Comparison of ENCODE assay signal across 9 cellular contexts in genomic region chr18:48990497-48991298, GRCh38. TPM values are rescaled to one million over a fixed set of nuclear protein-coding genes. Genes with fewer than 3 reads are reported as not detected.
A peak's percentile ranks its signal among the peaks of the same experiment; 100 is the strongest.
DNase-seq lines count a peak whose midpoint lies in the region; ATAC-seq and TF ChIP-seq lines count a peak whose summit lies in the region.
"Had no signal": no experiment of that assay in that cellular context is flagged by ENCODE, and none has a peak within 500 bp of the region (broad histone marks: within the 10 kb centered on the region; RNA-seq: fewer than 3 reads in every experiment).

No MANE protein-coding gene starts in this region.

- no peak overlapping the region for H3K4me3 Mint-ChIP-seq in T-helper 17 cell

- H3K4me1 ChIP-seq in psoas muscle, result peaks cover 7% of the 10 kb centered on the region
- H3K4me1 ChIP-seq in A673 (ENCODE audit: insufficient read depth, low read length, poor library complexity, severe bottlenecking), result no peaks in the 10 kb centered on the region

- H3K27me3 Mint-ChIP-seq in T-helper 17 cell, result peaks cover 10% of the 10 kb centered on the region

- POLR2A ChIA-PET in A673 (lab: Charles Lee; ENCODE audit: low non-redundant PET), result no interaction called here

- H3K4me3 ChIP-seq in fibroblast of the aortic adventitia (ENCODE audit: low read depth, low read length) (no peak overlapping the region), psoas muscle (no peak overlapping the region), WERI-Rb-1 (ENCODE audit: low read depth, low read length) (no peak overlapping the region), A673 (ENCODE audit: low read depth, low read length, poor library complexity, severe bottlenecking) (no peak overlapping the region)

- peak; percentile 28 for DNase-seq in GM13976 (ENCODE audit: low spot score)
- DNase-seq in T-helper 17 cell, result no peak
- DNase-seq in fibroblast of the aortic adventitia (ENCODE audit: low read depth), result peak; percentile 63
- DNase-seq in psoas muscle, result peak in 1 of 2 donors; percentile 41
- DNase-seq in NOMO-1 treated with DMSO at 0.1 percent for 48 hours (lab: John Stamatoyannopoulos, UW; ENCODE audit: unreplicated experiment), result no peak
- no peak for DNase-seq in WERI-Rb-1
- DNase-seq in A673 (ENCODE audit: low spot score), result no peak
- DNase-seq: DND-41 had no signal

- no peaks in the 10 kb centered on the region for H3K36me3 ChIP-seq in psoas muscle (ENCODE audit: insufficient read depth in 1 of 2, low read depth in 1 of 2)
- H3K36me3 ChIP-seq in WERI-Rb-1, result no peaks in the 10 kb centered on the region
- H3K36me3 ChIP-seq in A673 (ENCODE audit: insufficient read depth, low read length, poor library complexity, severe bottlenecking), result no peaks in the 10 kb centered on the region

- peaks cover 16% of the 10 kb centered on the region for H3K4me1 Mint-ChIP-seq in T-helper 17 cell

- BruUV-seq in A673 (replicated peaks; lab: Mats Ljungman, UMichigan), result no TSS peak

- ATAC-seq in T-helper 17 cell, result no peak
- ATAC-seq in psoas muscle, result peak; percentile 54 to 83 (median 67)
- ATAC-seq in GM18520 (IDR thresholded peaks at IDR 0.05; ENCODE audit: unreplicated experiment), result no peak

- TF ChIP-seq CTCF in GM13976 (IDR thresholded peaks at IDR 0.05; ENCODE audit: borderline replicate concordance, control extremely low read depth, extremely low read depth, insufficient read depth, missing control alignments) (no peak), fibroblast of the aortic adventitia (IDR thresholded peaks at IDR 0.05; ENCODE audit: insufficient read depth, low read length) (no peak), psoas muscle (IDR thresholded peaks at IDR 0.05) (no peak), WERI-Rb-1 (IDR thresholded peaks at IDR 0.05; ENCODE audit: low read depth, low read length) (no peak), A673 (conservative IDR thresholded peaks at IDR 0.05; ENCODE audit: low read depth, low read length) (no peak)

- H3K9me3 ChIP-seq in T-helper 17 cell (ENCODE audit: control insufficient read depth, low read length, poor library complexity, severe bottlenecking) (no peaks in the 10 kb centered on the region), psoas muscle (no peaks in the 10 kb centered on the region), WERI-Rb-1 (ENCODE audit: severe bottlenecking) (no peaks in the 10 kb centered on the region), A673 (ENCODE audit: low read depth, low read length, poor library complexity, severe bottlenecking) (no peaks in the 10 kb centered on the region)

- intact Hi-C loops in psoas muscle (cut with DNase I), result no loop called here
- intact Hi-C loops in A673 (cut with micrococcal nuclease; ENCODE audit: unreplicated experiment), result no loop called here

- CTCF ChIA-PET in A673 (lab: Charles Lee), result no interaction called here

- H3K36me3 Mint-ChIP-seq in T-helper 17 cell (ENCODE audit: low read depth), result peaks cover 4% of the 10 kb centered on the region

- in situ Hi-C loops in GM13976 (cut with MboI; ENCODE audit: low sequenced_read_pairs, unreplicated experiment), result loop anchor here (25.0 kb wide), 1 partner anchor 103 kb away; no protein-coding TSS in a partner anchor

- no peaks in the 10 kb centered on the region for H3K27me3 ChIP-seq in psoas muscle (ENCODE audit: insufficient read depth in 3 of 3, low read length in 2 of 3)
- no peaks in the 10 kb centered on the region for H3K27me3 ChIP-seq in WERI-Rb-1 (ENCODE audit: insufficient read depth, low read depth, severe bottlenecking)
- no peaks in the 10 kb centered on the region for H3K27me3 ChIP-seq in A673 (replicated peaks; ENCODE audit: insufficient read depth, low read depth, low read length, poor library complexity)

- 89 to 95% (median 92%) methylated on average over 15 of the region's 15 CpGs for WGBS in psoas muscle, 3 donors

- peak overlapping the region; percentile 6 for H3K27ac Mint-ChIP-seq in T-helper 17 cell

- H3K27ac ChIP-seq in psoas muscle (no peak overlapping the region), WERI-Rb-1 (no peak overlapping the region), A673 (ENCODE audit: low read depth, low read length, poor library complexity, severe bottlenecking) (no peak overlapping the region)

RNA-seq across cellular contexts. Expression of gene SMAD7, which starts 39.9 kb away (rescaled TPM):
- 100 to 1,000 TPM; 161 to 181 TPM for total RNA-seq in T-helper 17 cell
- total RNA-seq in fibroblast of the aortic adventitia (ENCODE audit: low replicate concordance), result 10.5 and 27.2 TPM in 2 replicates
- 10 to 100 TPM in 2 of 4 donors, 1 to 10 TPM in 2; 8.4 to 14.7 (median 10.4) TPM for total RNA-seq in psoas muscle
- polyA plus RNA-seq in psoas muscle, result 1 to 10 TPM; 5.4 to 6.1 (median 5.8) TPM
- total RNA-seq in A673 (2021), result 11.4 and 12.0 TPM in 2 replicates

Comparison
In these comparisons a context has a peak if more than half of its experiments do, and no peak if none do; other contexts are left out.
1. DNase-seq: peak in GM13976 (single experiment) and fibroblast of the aortic adventitia (single experiment); none in T-helper 17 cell (0 of 3), NOMO-1 treated with DMSO at 0.1 percent for 48 hours (single experiment), WERI-Rb-1 (single experiment) and A673 (single experiment).
2. ATAC-seq: peak in psoas muscle (4 of 4); none in T-helper 17 cell (single experiment) and GM18520 (single experiment).